In genomic region chr1:183871142-183871541, GRCh38 we compare ENCODE assay signal across 1 cellular context.
TF ChIP-seq lines count a peak whose summit lies in the region.

No MANE protein-coding gene starts in this region.

TF ChIP-seq in HepG2, 621 proteins besides CTCF, POLR2A, EP300 and RAD21 (continued from another document):
- TF ChIP-seq CSRNP2 (CRISPR knock-in tag; conservative IDR thresholded peaks at IDR 0.05; ENCODE audit: low read depth) (no peak), SOX13 (IDR thresholded peaks at IDR 0.05) (no peak), SOX13 (CRISPR knock-in tag; conservative IDR thresholded peaks at IDR 0.05 in 1 of 2, IDR thresholded peaks at IDR 0.05 in 1 of 2) (peak in 1 of 2 experiments; percentile 37; a peak in 1 of 4 replicates), SAP130 (CRISPR knock-in tag; IDR thresholded peaks at IDR 0.05; ENCODE audit: low read depth) (no peak), ZNF367 (CRISPR knock-in tag; IDR thresholded peaks at IDR 0.05; ENCODE audit: borderline replicate concordance) (no peak), HOXA3 (CRISPR knock-in tag; IDR thresholded peaks at IDR 0.05) (no peak), MAFF (IDR thresholded peaks at IDR 0.05; ENCODE audit: low read depth, low read length) (no peak), ETV5 (CRISPR knock-in tag; IDR thresholded peaks at IDR 0.05; ENCODE audit: borderline replicate concordance) (peak; percentile 12; the same call in 1 of the 2 replicates), SNAI1 (CRISPR knock-in tag; IDR thresholded peaks at IDR 0.05; ENCODE audit: borderline replicate concordance) (no peak), SOX5 (CRISPR knock-in tag; IDR thresholded peaks at IDR 0.05; ENCODE audit: borderline replicate concordance) (peak; percentile 68; the same call in 1 of the 2 replicates), TBL1XR1 (IDR thresholded peaks at IDR 0.05; ENCODE audit: borderline replicate concordance, low read length, partially characterized antibody) (no peak), FOXP1 (IDR thresholded peaks at IDR 0.05) (no peak), FOXP1 (CRISPR knock-in tag; IDR thresholded peaks at IDR 0.05) (peak; percentile 48), PITX1 (CRISPR knock-in tag; IDR thresholded peaks at IDR 0.05) (no peak), DZIP1 (CRISPR knock-in tag; IDR thresholded peaks at IDR 0.05) (no peak)
